In genomic region chr11:85854557-85855340, GRCh38 we compare ENCODE assay signal across 9 cellular contexts. TPM values are rescaled to one million over a fixed set of nuclear protein-coding genes. Genes with fewer than 3 reads are reported as not detected.
A peak's percentile ranks its signal among the peaks of the same experiment; 100 is the strongest.
DNase-seq lines count a peak whose midpoint lies in the region; ATAC-seq, FAIRE-seq and TF ChIP-seq lines count a peak whose summit lies in the region.
"Had no signal": no experiment of that assay in that cellular context is flagged by ENCODE, and none has a peak within 500 bp of the region (broad histone marks: within the 10 kb centered on the region; RNA-seq: fewer than 3 reads in every experiment).

No MANE protein-coding gene starts in this region.

- H3K4me1 Mint-ChIP-seq in central memory CD8-positive, alpha-beta T cell = peaks cover 10% of the 10 kb centered on the region

- H3K9me3 Mint-ChIP-seq in central memory CD8-positive, alpha-beta T cell = no peaks in the 10 kb centered on the region

- peak overlapping the region; percentile 95 for H3K27ac Mint-ChIP-seq in central memory CD8-positive, alpha-beta T cell (ENCODE audit: low read depth)

- peak; percentile 98 for ATAC-seq in GM19025 (IDR thresholded peaks at IDR 0.05; ENCODE audit: low read depth, unreplicated experiment)
- peak; percentile 100 for ATAC-seq in HG03280 (IDR thresholded peaks at IDR 0.05; ENCODE audit: unreplicated experiment)
- peak; percentile 96 for ATAC-seq in central memory CD8-positive, alpha-beta T cell (replicated peaks; ENCODE audit: extremely low read depth, poor library complexity, severe bottlenecking)

- DNase-seq in AG10803 (ENCODE audit: low read depth) (peak; percentile 92), NCI-H226 (peak; percentile 89), kidney (peak; percentile 98)
- DNase-seq in activated CD4-positive, CD25-positive, alpha-beta regulatory T cell (lab: John Stamatoyannopoulos, UW) = peak; percentile 71 to 84 (median 80)
- DNase-seq in central memory CD8-positive, alpha-beta T cell (ENCODE audit: low spot score in 2 of 2) = peak; percentile 88 to 89
- peak; percentile 85 to 93 for DNase-seq in stimulated activated CD4-positive, alpha-beta T cell treated with anti-CD3 and anti-CD28 coated beads, Interleukin-15, amount 100 ng/mL, for 1 hour (ENCODE audit: low read depth in 1 of 2, low spot score in 1 of 2)

- no peaks in the 10 kb centered on the region for H3K9me3 ChIP-seq in kidney (ENCODE audit: control insufficient read depth in 1 of 2, low read length in 2 of 2)

- peak overlapping the region; percentile 74 for H3K4me3 ChIP-seq in AG10803 (ENCODE audit: low read length)
- peak overlapping the region; percentile 74 to 86 for H3K4me3 ChIP-seq in kidney (ENCODE audit: low read length in 2 of 2)

- no peaks in the 10 kb centered on the region for H3K36me3 ChIP-seq in kidney (ENCODE audit: control insufficient read depth in 1 of 2, insufficient read depth in 2 of 2, low read length in 2 of 2)

- intact Hi-C loops in kidney (cut with DNase I) = loop anchor here (10.0 kb wide), 2 partner anchors 360 to 440 kb away; no protein-coding TSS in a partner anchor

- peak overlapping the region; percentile 85 for H3K4me3 Mint-ChIP-seq in central memory CD8-positive, alpha-beta T cell

- H3K36me3 Mint-ChIP-seq in central memory CD8-positive, alpha-beta T cell (ENCODE audit: insufficient read depth) = peaks cover 4% of the 10 kb centered on the region

- TF ChIP-seq CTCF in AG10803 (conservative IDR thresholded peaks at IDR 0.05; ENCODE audit: low read length) (peak; percentile 56), kidney (IDR thresholded peaks at IDR 0.05; ENCODE audit: borderline replicate concordance, extremely low read depth, insufficient read depth) (peak; percentile 76)

- no peak for FAIRE-seq in kidney (lab: Jason Lieb, UNC)
- FAIRE-seq: TTC549 had no signal

- H3K9ac ChIP-seq in kidney (ENCODE audit: low read length in 2 of 2) = peak overlapping the region; percentile 89 to 91

- peaks cover 0 to 3% of the 10 kb centered on the region in 2 donors for H3K4me1 ChIP-seq in kidney (ENCODE audit: control insufficient read depth in 1 of 2, insufficient read depth in 1 of 2, low read depth in 1 of 2, low read length in 2 of 2)

- peak overlapping the region; percentile 88 to 92 for H3K27ac ChIP-seq in kidney (ENCODE audit: low read depth in 2 of 2, low read length in 2 of 2)

- H3K27me3 Mint-ChIP-seq in central memory CD8-positive, alpha-beta T cell = no peaks in the 10 kb centered on the region

RNA-seq across cellular contexts. Expression of gene CCDC83, which starts 0.4 kb away (rescaled TPM):
- not detected for total RNA-seq in kidney
- polyA plus RNA-seq in kidney (ENCODE audit: insufficient read depth, low read depth, low replicate concordance) = not detected

RNA-seq across cellular contexts. Expression of gene SYTL2, which starts 43.8 kb away (rescaled TPM):
- total RNA-seq in kidney = 187 TPM
- 19.8 TPM for polyA plus RNA-seq in kidney (ENCODE audit: insufficient read depth, low read depth, low replicate concordance)

Comparison
In these comparisons a context has a peak if more than half of its experiments do, and no peak if none do; other contexts are left out.
1. Peak in every context shown above with its lines: DNase-seq, ATAC-seq, H3K4me3 ChIP-seq and H3K27ac ChIP-seq.